ENCODE assay signal across 13 cellular contexts in genomic region chr1:20477355-20478071, GRCh38. TPM values are rescaled to one million over a fixed set of nuclear protein-coding genes. Genes with fewer than 3 reads are reported as not detected.
DNase-seq lines count a peak whose midpoint lies in the region; ATAC-seq and TF ChIP-seq lines count a peak whose summit lies in the region.
"Had no signal": no experiment of that assay in that cellular context is flagged by ENCODE, and none has a peak within 500 bp of the region (broad histone marks: within the 10 kb centered on the region; RNA-seq: fewer than 3 reads in every experiment).

No MANE protein-coding gene starts in this region.

- in situ Hi-C loops in astrocyte of the cerebellum (cut with HindIII; ENCODE audit: low sequenced_read_pairs): loop anchor here (10.0 kb wide), 1 partner anchor 263 kb away; no protein-coding TSS in a partner anchor

- intact Hi-C loops in Calu3 (cut with micrococcal nuclease; ENCODE audit: unreplicated experiment): no loop called here

- H3K27ac Mint-ChIP-seq in Calu3 (ENCODE audit: unreplicated experiment): peak overlapping the region; percentile 27
- peak overlapping the region in 1 of 2 donors; percentile 30 for H3K27ac Mint-ChIP-seq in stimulated activated naive CD8-positive, alpha-beta T cell treated with anti-CD3 and anti-CD28 coated beads, Interleukin-15, amount 100 ng/mL, for 72 hours

- no peak for TF ChIP-seq CTCF in Calu3 (IDR thresholded peaks at IDR 0.05; ENCODE audit: unreplicated experiment)
- no peak for TF ChIP-seq CTCF in astrocyte of the cerebellum (IDR thresholded peaks at IDR 0.05; ENCODE audit: low read depth, low read length, missing control alignments)

- H3K4me3 ChIP-seq in astrocyte of the cerebellum (ENCODE audit: low read depth, low read length): no peak overlapping the region
- H3K4me3 ChIP-seq in rectal smooth muscle tissue (ENCODE audit: low read length): peak overlapping the region; percentile 10
- H3K4me3 ChIP-seq: lower lobe of right lung, thyroid gland had no signal

- no peaks in the 10 kb centered on the region for H3K27me3 ChIP-seq in rectal smooth muscle tissue (ENCODE audit: control insufficient read depth, insufficient read depth, low read length)
- H3K27me3 ChIP-seq: thyroid gland had no signal

- no TSS peak for BruUV-seq in Calu3 (replicated peaks; lab: Mats Ljungman, UMichigan)

- no peaks in the 10 kb centered on the region for H3K9me3 Mint-ChIP-seq in Calu3 (ENCODE audit: low read depth, unreplicated experiment)
- H3K9me3 Mint-ChIP-seq in stimulated activated naive CD8-positive, alpha-beta T cell treated with anti-CD3 and anti-CD28 coated beads, Interleukin-15, amount 100 ng/mL, for 72 hours: no peaks in the 10 kb centered on the region

- peak overlapping the region; percentile 54 for H3K27ac ChIP-seq in rectal smooth muscle tissue (ENCODE audit: low read depth, low read length)
- H3K27ac ChIP-seq: lower lobe of right lung, thyroid gland had no signal

- ATAC-seq in left lobe of liver (peak; percentile 40), HG03460 (IDR thresholded peaks at IDR 0.05; ENCODE audit: unreplicated experiment) (no peak)
- ATAC-seq in stimulated activated naive CD8-positive, alpha-beta T cell treated with anti-CD3 and anti-CD28 coated beads, Interleukin-15, amount 100 ng/mL, for 72 hours: no peak

- no peak overlapping the region for H3K9ac ChIP-seq in rectal smooth muscle tissue (ENCODE audit: low read length)

- H3K36me3 ChIP-seq in rectal smooth muscle tissue (ENCODE audit: control insufficient read depth, insufficient read depth, low read length): no peaks in the 10 kb centered on the region
- H3K36me3 ChIP-seq: lower lobe of right lung, thyroid gland had no signal

- no peak overlapping the region for H3K4me3 Mint-ChIP-seq in Calu3 (ENCODE audit: low read depth, unreplicated experiment)
- no peak overlapping the region for H3K4me3 Mint-ChIP-seq in stimulated activated naive CD8-positive, alpha-beta T cell treated with anti-CD3 and anti-CD28 coated beads, Interleukin-15, amount 100 ng/mL, for 72 hours

- DNase-seq in Calu3 (no peak), astrocyte of the cerebellum (ENCODE audit: low read depth) (peak; percentile 45), left lobe of liver (ENCODE audit: low spot score) (peak; percentile 82), SIG-M5 treated with dmso at 0.1 percent for 504 hours (lab: John Stamatoyannopoulos, UW; ENCODE audit: unreplicated experiment) (no peak)
- no peak for DNase-seq in stimulated activated CD4-positive, alpha-beta T cell treated with anti-CD3 and anti-CD28 coated beads, Interleukin-2, amount 100 ng/mL, for 48 hours
- DNase-seq in stimulated activated naive CD8-positive, alpha-beta T cell treated with anti-CD3 and anti-CD28 coated beads, Interleukin-15, amount 100 ng/mL, for 72 hours: no peak
- DNase-seq: activated naive CD4-positive, alpha-beta T cell; cerebellar nuclear complex; DMS79; lower lobe of right lung; thyroid gland had no signal

- H3K27me3 Mint-ChIP-seq in Calu3 (ENCODE audit: unreplicated experiment): no peaks in the 10 kb centered on the region
- peaks cover 99% of the 10 kb centered on the region for H3K27me3 Mint-ChIP-seq in stimulated activated naive CD8-positive, alpha-beta T cell treated with anti-CD3 and anti-CD28 coated beads, Interleukin-15, amount 100 ng/mL, for 72 hours

- CTCF ChIA-PET in Calu3 (lab: Charles Lee): no interaction called here

- H3K4me1 ChIP-seq in rectal smooth muscle tissue (ENCODE audit: control insufficient read depth, insufficient read depth, low read length): peaks cover 13% of the 10 kb centered on the region
- H3K4me1 ChIP-seq: thyroid gland had no signal

- peaks cover 80% of the 10 kb centered on the region for H3K4me1 Mint-ChIP-seq in Calu3 (ENCODE audit: low read depth, unreplicated experiment)
- peaks cover 16% of the 10 kb centered on the region for H3K4me1 Mint-ChIP-seq in stimulated activated naive CD8-positive, alpha-beta T cell treated with anti-CD3 and anti-CD28 coated beads, Interleukin-15, amount 100 ng/mL, for 72 hours

- H3K36me3 Mint-ChIP-seq in Calu3 (ENCODE audit: insufficient read depth, unreplicated experiment): peaks cover 46% of the 10 kb centered on the region

RNA-seq across cellular contexts. Expression of gene CAMK2N1, which starts 8.5 kb away (rescaled TPM):
- total RNA-seq in Calu3 (2022) (56.0 and 66.0 TPM in 2 replicates), left lobe of liver (27.4 TPM)

RNA-seq across cellular contexts. Expression of gene MUL1, which starts 30.4 kb away (rescaled TPM):
- 21.9 and 24.3 TPM in 2 replicates for total RNA-seq in Calu3 (2022)
- total RNA-seq in left lobe of liver: 16.9 TPM

Comparison
In these comparisons a context has a peak if more than half of its experiments do, and no peak if none do; other contexts are left out.
1. DNase-seq: peak in astrocyte of the cerebellum (single experiment) and left lobe of liver (single experiment); none in Calu3 (single experiment), SIG-M5 treated with dmso at 0.1 percent for 504 hours (single experiment), stimulated activated CD4-positive, alpha-beta T cell treated with anti-CD3 and anti-CD28 coated beads, Interleukin-2, amount 100 ng/mL, for 48 hours (0 of 2) and stimulated activated naive CD8-positive, alpha-beta T cell treated with anti-CD3 and anti-CD28 coated beads, Interleukin-15, amount 100 ng/mL, for 72 hours (0 of 2).